ENCODE assay signal across 1 cellular context in the genomic region with DNA sequence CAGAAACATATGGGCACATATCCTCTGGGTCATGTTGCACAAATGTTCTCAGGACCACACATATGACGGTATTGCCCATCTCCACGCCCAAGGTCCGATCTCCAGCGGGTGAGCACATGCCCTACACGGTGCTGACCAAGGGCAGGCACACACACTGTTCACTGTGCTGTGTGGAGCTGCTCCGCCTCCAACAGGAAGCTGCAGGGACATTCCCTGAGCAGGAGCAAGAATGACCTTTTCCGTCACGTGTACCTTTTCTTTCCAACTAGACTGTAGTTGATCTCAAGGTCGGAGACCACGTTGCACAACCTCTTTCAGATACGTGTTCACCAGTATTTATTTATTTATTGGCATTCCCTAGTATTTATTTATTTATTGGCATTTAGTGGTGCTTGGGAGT.
TF ChIP-seq lines count a peak whose summit lies in the region.

No MANE protein-coding gene starts in this region.

TF ChIP-seq in HepG2, 621 proteins besides CTCF, POLR2A, EP300 and RAD21 (continued from another document):
- TF ChIP-seq ZBTB3 (CRISPR knock-in tag; IDR thresholded peaks at IDR 0.05; ENCODE audit: borderline replicate concordance, low read depth) = no peak
- no peak for TF ChIP-seq NFYC (CRISPR knock-in tag; IDR thresholded peaks at IDR 0.05)
- TF ChIP-seq, protein P1, sequence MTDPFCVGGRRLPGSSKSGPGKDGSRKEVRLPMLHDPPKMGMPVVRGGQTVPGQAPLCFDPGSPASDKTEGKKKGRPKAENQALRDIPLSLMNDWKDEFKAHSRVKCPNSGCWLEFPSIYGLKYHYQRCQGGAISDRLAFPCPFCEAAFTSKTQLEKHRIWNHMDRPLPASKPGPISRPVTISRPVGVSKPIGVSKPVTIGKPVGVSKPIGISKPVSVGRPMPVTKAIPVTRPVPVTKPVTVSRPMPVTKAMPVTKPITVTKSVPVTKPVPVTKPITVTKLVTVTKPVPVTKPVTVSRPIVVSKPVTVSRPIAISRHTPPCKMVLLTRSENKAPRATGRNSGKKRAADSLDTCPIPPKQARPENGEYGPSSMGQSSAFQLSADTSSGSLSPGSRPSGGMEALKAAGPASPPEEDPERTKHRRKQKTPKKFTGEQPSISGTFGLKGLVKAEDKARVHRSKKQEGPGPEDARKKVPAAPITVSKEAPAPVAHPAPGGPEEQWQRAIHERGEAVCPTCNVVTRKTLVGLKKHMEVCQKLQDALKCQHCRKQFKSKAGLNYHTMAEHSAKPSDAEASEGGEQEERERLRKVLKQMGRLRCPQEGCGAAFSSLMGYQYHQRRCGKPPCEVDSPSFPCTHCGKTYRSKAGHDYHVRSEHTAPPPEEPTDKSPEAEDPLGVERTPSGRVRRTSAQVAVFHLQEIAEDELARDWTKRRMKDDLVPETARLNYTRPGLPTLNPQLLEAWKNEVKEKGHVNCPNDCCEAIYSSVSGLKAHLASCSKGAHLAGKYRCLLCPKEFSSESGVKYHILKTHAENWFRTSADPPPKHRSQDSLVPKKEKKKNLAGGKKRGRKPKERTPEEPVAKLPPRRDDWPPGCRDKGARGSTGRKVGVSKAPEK (CRISPR knock-in tag; IDR thresholded peaks at IDR 0.05; ENCODE audit: borderline replicate concordance) = 0 out of 2 replicates have a peak, but pooled peaks have one; percentile 38
- TF ChIP-seq ZSCAN12 (CRISPR knock-in tag; IDR thresholded peaks at IDR 0.05) = no peak
- TF ChIP-seq, protein P2, sequence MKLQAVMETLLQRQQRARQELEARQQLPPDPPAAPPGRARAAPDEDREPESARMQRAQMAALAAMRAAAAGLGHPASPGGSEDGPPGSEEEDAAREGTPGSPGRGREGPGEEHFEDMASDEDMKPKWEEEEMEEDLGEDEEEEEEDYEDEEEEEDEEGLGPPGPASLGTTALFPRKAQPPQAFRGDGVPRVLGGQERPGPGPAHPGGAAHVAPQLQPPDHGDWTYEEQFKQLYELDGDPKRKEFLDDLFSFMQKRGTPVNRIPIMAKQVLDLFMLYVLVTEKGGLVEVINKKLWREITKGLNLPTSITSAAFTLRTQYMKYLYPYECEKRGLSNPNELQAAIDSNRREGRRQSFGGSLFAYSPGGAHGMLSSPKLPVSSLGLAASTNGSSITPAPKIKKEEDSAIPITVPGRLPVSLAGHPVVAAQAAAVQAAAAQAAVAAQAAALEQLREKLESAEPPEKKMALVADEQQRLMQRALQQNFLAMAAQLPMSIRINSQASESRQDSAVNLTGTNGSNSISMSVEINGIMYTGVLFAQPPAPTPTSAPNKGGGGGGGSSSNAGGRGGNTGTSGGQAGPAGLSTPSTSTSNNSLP (IDR thresholded peaks at IDR 0.05; ENCODE audit: low read depth, low read length) = peak; percentile 30; the same call in 1 of the 2 replicates
- 0 out of 2 replicates have a peak, but pooled peaks have one; percentile 17 for TF ChIP-seq SETDB1 (CRISPR knock-in tag; IDR thresholded peaks at IDR 0.05; ENCODE audit: borderline replicate concordance)
- TF ChIP-seq ZNF282 (IDR thresholded peaks at IDR 0.05; ENCODE audit: partially characterized antibody) = no peak
- TF ChIP-seq ARID2 (CRISPR knock-in tag; IDR thresholded peaks at IDR 0.05; ENCODE audit: borderline replicate concordance) = no peak
- TF ChIP-seq KLF16 (CRISPR knock-in tag; IDR thresholded peaks at IDR 0.05) = no peak; a peak in 1 of 4 replicates
- TF ChIP-seq ZNF709 (CRISPR knock-in tag; IDR thresholded peaks at IDR 0.05) = 0 out of 2 replicates have a peak, but pooled peaks have one; percentile 30
- no peak for TF ChIP-seq TCF12 (IDR thresholded peaks at IDR 0.05)
- TF ChIP-seq TCF12 (CRISPR knock-in tag; IDR thresholded peaks at IDR 0.05) = no peak
- no peak for TF ChIP-seq CBFB (CRISPR knock-in tag; IDR thresholded peaks at IDR 0.05)
- TF ChIP-seq, protein P3, sequence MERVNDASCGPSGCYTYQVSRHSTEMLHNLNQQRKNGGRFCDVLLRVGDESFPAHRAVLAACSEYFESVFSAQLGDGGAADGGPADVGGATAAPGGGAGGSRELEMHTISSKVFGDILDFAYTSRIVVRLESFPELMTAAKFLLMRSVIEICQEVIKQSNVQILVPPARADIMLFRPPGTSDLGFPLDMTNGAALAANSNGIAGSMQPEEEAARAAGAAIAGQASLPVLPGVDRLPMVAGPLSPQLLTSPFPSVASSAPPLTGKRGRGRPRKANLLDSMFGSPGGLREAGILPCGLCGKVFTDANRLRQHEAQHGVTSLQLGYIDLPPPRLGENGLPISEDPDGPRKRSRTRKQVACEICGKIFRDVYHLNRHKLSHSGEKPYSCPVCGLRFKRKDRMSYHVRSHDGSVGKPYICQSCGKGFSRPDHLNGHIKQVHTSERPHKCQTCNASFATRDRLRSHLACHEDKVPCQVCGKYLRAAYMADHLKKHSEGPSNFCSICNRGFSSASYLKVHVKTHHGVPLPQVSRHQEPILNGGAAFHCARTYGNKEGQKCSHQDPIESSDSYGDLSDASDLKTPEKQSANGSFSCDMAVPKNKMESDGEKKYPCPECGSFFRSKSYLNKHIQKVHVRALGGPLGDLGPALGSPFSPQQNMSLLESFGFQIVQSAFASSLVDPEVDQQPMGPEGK (CRISPR knock-in tag; IDR thresholded peaks at IDR 0.05) = peak; percentile 30; the same call in 1 of the 2 replicates
- TF ChIP-seq, protein P4, sequence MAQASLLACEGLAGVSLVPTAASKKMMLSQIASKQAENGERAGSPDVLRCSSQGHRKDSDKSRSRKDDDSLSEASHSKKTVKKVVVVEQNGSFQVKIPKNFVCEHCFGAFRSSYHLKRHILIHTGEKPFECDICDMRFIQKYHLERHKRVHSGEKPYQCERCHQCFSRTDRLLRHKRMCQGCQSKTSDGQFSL (CRISPR knock-in tag; IDR thresholded peaks at IDR 0.05) = no peak
- no peak for TF ChIP-seq ZNF3 (CRISPR knock-in tag; IDR thresholded peaks at IDR 0.05)
- no peak for TF ChIP-seq KMT2A (CRISPR knock-in tag; IDR thresholded peaks at IDR 0.05)
- TF ChIP-seq, protein P5, sequence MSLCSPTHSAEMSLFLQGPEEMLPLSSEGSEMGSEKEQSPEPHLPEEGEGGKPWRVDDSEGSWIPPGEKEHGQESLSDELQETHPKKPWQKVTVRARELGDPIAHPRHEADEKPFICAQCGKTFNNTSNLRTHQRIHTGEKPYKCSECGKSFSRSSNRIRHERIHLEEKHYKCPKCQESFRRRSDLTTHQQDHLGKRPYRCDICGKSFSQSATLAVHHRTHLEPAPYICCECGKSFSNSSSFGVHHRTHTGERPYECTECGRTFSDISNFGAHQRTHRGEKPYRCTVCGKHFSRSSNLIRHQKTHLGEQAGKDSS (CRISPR knock-in tag; IDR thresholded peaks at IDR 0.05; ENCODE audit: borderline replicate concordance, low read depth) = peak; percentile 72; the same call in 1 of the 2 replicates
- TF ChIP-seq ZNF33B (CRISPR knock-in tag; IDR thresholded peaks at IDR 0.05) = no peak
- TF ChIP-seq, protein P6, sequence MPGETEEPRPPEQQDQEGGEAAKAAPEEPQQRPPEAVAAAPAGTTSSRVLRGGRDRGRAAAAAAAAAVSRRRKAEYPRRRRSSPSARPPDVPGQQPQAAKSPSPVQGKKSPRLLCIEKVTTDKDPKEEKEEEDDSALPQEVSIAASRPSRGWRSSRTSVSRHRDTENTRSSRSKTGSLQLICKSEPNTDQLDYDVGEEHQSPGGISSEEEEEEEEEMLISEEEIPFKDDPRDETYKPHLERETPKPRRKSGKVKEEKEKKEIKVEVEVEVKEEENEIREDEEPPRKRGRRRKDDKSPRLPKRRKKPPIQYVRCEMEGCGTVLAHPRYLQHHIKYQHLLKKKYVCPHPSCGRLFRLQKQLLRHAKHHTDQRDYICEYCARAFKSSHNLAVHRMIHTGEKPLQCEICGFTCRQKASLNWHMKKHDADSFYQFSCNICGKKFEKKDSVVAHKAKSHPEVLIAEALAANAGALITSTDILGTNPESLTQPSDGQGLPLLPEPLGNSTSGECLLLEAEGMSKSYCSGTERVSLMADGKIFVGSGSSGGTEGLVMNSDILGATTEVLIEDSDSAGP (CRISPR knock-in tag; IDR thresholded peaks at IDR 0.05; ENCODE audit: borderline replicate concordance) = peak; percentile 37; the same call in 1 of the 2 replicates
- TF ChIP-seq, protein P7, sequence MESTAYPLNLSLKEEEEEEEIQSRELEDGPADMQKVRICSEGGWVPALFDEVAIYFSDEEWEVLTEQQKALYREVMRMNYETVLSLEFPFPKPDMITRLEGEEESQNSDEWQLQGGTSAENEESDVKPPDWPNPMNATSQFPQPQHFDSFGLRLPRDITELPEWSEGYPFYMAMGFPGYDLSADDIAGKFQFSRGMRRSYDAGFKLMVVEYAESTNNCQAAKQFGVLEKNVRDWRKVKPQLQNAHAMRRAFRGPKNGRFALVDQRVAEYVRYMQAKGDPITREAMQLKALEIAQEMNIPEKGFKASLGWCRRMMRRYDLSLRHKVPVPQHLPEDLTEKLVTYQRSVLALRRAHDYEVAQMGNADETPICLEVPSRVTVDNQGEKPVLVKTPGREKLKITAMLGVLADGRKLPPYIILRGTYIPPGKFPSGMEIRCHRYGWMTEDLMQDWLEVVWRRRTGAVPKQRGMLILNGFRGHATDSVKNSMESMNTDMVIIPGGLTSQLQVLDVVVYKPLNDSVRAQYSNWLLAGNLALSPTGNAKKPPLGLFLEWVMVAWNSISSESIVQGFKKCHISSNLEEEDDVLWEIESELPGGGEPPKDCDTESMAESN (CRISPR knock-in tag; conservative IDR thresholded peaks at IDR 0.05) = 0 out of 2 replicates have a peak, but pooled peaks have one; percentile 21
- TF ChIP-seq SRF (IDR thresholded peaks at IDR 0.05; ENCODE audit: low read depth, low read length) = no peak
- no peak for TF ChIP-seq SMC3 (IDR thresholded peaks at IDR 0.05; ENCODE audit: low read length)
- no peak for TF ChIP-seq ZSCAN22 (CRISPR knock-in tag; IDR thresholded peaks at IDR 0.05)
